In the genomic region with DNA sequence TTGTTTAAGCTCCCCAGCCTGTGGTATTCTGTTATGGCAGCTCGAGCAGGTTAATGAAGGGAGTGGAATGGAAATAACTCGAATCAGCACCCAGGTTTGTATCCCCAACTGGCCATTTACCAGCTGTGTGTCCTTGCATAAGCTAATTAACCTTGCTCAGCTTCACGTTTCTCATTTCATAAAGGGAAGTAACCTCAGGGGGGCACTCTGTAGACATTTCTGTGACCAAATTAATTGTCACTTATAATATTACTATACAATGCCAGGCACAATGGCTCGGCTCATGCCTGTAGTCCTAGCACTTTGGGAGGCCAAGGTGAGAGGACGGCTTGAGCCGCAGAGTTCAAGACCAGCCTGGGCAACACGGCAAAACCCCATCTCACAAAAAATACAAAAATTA, we compare ENCODE assay signal across 16 cellular contexts. TPM values are rescaled to one million over a fixed set of nuclear protein-coding genes. Genes with fewer than 3 reads are reported as not detected.
DNase-seq lines count a peak whose midpoint lies in the region; ATAC-seq, FAIRE-seq and TF ChIP-seq lines count a peak whose summit lies in the region.
"Had no signal": no experiment of that assay in that cellular context is flagged by ENCODE, and none has a peak within 500 bp of the region (broad histone marks: within the 10 kb centered on the region; RNA-seq: fewer than 3 reads in every experiment).

No MANE protein-coding gene starts in this region.

- H3F3A ChIP-seq in smooth muscle cell (ENCODE audit: low read depth): no peaks in the 10 kb centered on the region

- H3K27ac Mint-ChIP-seq in activated CD8-positive, alpha-beta memory T cell treated with anti-CD3 and anti-CD28 coated beads, Interleukin-2, amount 10 ng/mL, durations not matched to agents 7 days and 5 days: no peak overlapping the region
- H3K27ac Mint-ChIP-seq: activated naive CD8-positive, alpha-beta T cell treated with anti-CD3 and anti-CD28 coated beads for 36 hours; dendritic cell treated with granulocyte-macrophage colony-stimulating factor and Interleukin-4, amounts not matched to agents 40 ng/mL and 50 ng/mL, for 4 days had no signal

- intact Hi-C loops in A673 (cut with micrococcal nuclease; ENCODE audit: unreplicated experiment): loop anchor here (10.0 kb wide), 1 partner anchor 299 kb away; no protein-coding TSS in a partner anchor
- intact Hi-C loops in GM12878 (cut with micrococcal nuclease; ENCODE audit: unreplicated experiment): loop anchor here (1.0 kb wide), 1 partner anchor 296 kb away; no protein-coding TSS in a partner anchor

- BruUV-seq in A673 (replicated peaks; lab: Mats Ljungman, UMichigan) (no TSS peak), GM12878 (replicated peaks; lab: Mats Ljungman, UMichigan) (no TSS peak)

- WGBS in GM12878 (ENCODE audit: insufficient coverage, insufficient replicate concordance, low lambda C conversion rate, missing lambda C conversion rate): 33% methylated on average over 7 of the region's 7 CpGs
- 60 to 68% methylated on average over 7 of the region's 7 CpGs for WGBS in upper lobe of left lung, 2 donors
- WGBS in smooth muscle cell (ENCODE audit: low lambda C conversion rate): 81% methylated on average over 7 of the region's 7 CpGs

- RAD21 ChIA-PET in GM12878 (lab: Charles Lee; ENCODE audit: unreplicated experiment): interaction anchor here (0.6 to 3.8 kb wide), 14 partner anchors 10 to 302 kb away, joined by 3 to 81 read pairs (median 4); no protein-coding TSS in a partner anchor

- H3K9me3 ChIP-seq in A673 (ENCODE audit: low read depth, low read length, poor library complexity, severe bottlenecking) (no peaks in the 10 kb centered on the region), GM12878 (replicated peaks; ENCODE audit: control insufficient read depth, insufficient read depth, low read length) (no peaks in the 10 kb centered on the region), upper lobe of left lung (no peaks in the 10 kb centered on the region), smooth muscle cell (replicated peaks; ENCODE audit: low read depth) (no peaks in the 10 kb centered on the region)
- H3K9me3 ChIP-seq: BLaER1, SK-N-SH had no signal

- in situ Hi-C loops in GM12878 (cut with MboI): no loop called here

- no peaks in the 10 kb centered on the region for H3K9me3 Mint-ChIP-seq in activated CD8-positive, alpha-beta memory T cell treated with anti-CD3 and anti-CD28 coated beads, Interleukin-2, amount 10 ng/mL, durations not matched to agents 7 days and 5 days (ENCODE audit: low read depth)
- H3K9me3 Mint-ChIP-seq: activated naive CD8-positive, alpha-beta T cell treated with anti-CD3 and anti-CD28 coated beads for 36 hours; dendritic cell treated with granulocyte-macrophage colony-stimulating factor and Interleukin-4, amounts not matched to agents 40 ng/mL and 50 ng/mL, for 4 days had no signal

- peak; percentile 38 for FAIRE-seq in GM12878 (lab: Jason Lieb, UNC)
- FAIRE-seq: frontal cortex had no signal

- TF ChIP-seq POLR2A in GM12878 (IDR thresholded peaks at IDR 0.05; ENCODE audit: low read depth, low read length) (no peak), upper lobe of left lung (IDR thresholded peaks at IDR 0.05) (no peak)

- no peaks in the 10 kb centered on the region for H3K4me1 Mint-ChIP-seq in activated CD8-positive, alpha-beta memory T cell treated with anti-CD3 and anti-CD28 coated beads, Interleukin-2, amount 10 ng/mL, durations not matched to agents 7 days and 5 days

- peaks cover 11% of the 10 kb centered on the region for H3K36me3 Mint-ChIP-seq in activated CD8-positive, alpha-beta memory T cell treated with anti-CD3 and anti-CD28 coated beads, Interleukin-2, amount 10 ng/mL, durations not matched to agents 7 days and 5 days

- H3K79me2 ChIP-seq in GM12878 (ENCODE audit: control insufficient read depth, insufficient read depth, low read length) (no peaks in the 10 kb centered on the region), smooth muscle cell (ENCODE audit: low read depth) (no peaks in the 10 kb centered on the region)

- TF ChIP-seq RAD21 in GM12878 (IDR thresholded peaks at IDR 0.05; ENCODE audit: insufficient read depth, low read depth, low read length): peak; percentile 62

- SMC1A ChIA-PET in GM12878 (lab: Charles Lee; ENCODE audit: uncharacterized antibody, unreplicated experiment): interaction anchor here (0.6 to 2.2 kb wide), 12 partner anchors 14 to 322 kb away, joined by 3 to 50 read pairs (median 4); no protein-coding TSS in a partner anchor

- H3K9ac ChIP-seq in GM12878 (ENCODE audit: control insufficient read depth, insufficient read depth, low read length) (no peak overlapping the region), smooth muscle cell (ENCODE audit: low read depth) (no peak overlapping the region)
- H3K9ac ChIP-seq: BLaER1, SK-N-SH had no signal

- H3K27me3 ChIP-seq in A673 (replicated peaks; ENCODE audit: insufficient read depth, low read depth, low read length, poor library complexity) (no peaks in the 10 kb centered on the region), GM12878 (replicated peaks in 1 of 2; ENCODE audit: control insufficient read depth in 2 of 2, insufficient read depth in 2 of 2, low read length in 1 of 2) (no peaks in the 10 kb centered on the region), upper lobe of left lung (no peaks in the 10 kb centered on the region), smooth muscle cell (ENCODE audit: low read depth) (no peaks in the 10 kb centered on the region)
- H3K27me3 ChIP-seq: BLaER1 had no signal

- no peaks in the 10 kb centered on the region for H3K27me3 Mint-ChIP-seq in activated CD8-positive, alpha-beta memory T cell treated with anti-CD3 and anti-CD28 coated beads, Interleukin-2, amount 10 ng/mL, durations not matched to agents 7 days and 5 days
- H3K27me3 Mint-ChIP-seq: activated naive CD8-positive, alpha-beta T cell treated with anti-CD3 and anti-CD28 coated beads for 36 hours; dendritic cell treated with granulocyte-macrophage colony-stimulating factor and Interleukin-4, amounts not matched to agents 40 ng/mL and 50 ng/mL, for 4 days had no signal

- TF ChIP-seq EP300 in GM12878 (IDR thresholded peaks at IDR 0.05; ENCODE audit: borderline replicate concordance in 1 of 2, control insufficient read depth in 1 of 2, low read depth in 2 of 2, low read length in 2 of 2) (no peak), upper lobe of left lung (IDR thresholded peaks at IDR 0.05) (no peak)

- TF ChIP-seq CTCF in A673 (conservative IDR thresholded peaks at IDR 0.05; ENCODE audit: low read depth, low read length) (peak; percentile 39), GM10266 (IDR thresholded peaks at IDR 0.05; ENCODE audit: control insufficient read depth, insufficient read depth, low read depth, missing control alignments) (peak; percentile 25), GM12878 (IDR thresholded peaks at IDR 0.05 in 2 of 3, conservative IDR thresholded peaks at IDR 0.05 in 1 of 3; ENCODE audit: control insufficient read depth in 2 of 3, extremely low read depth in 1 of 3, insufficient read depth in 1 of 3, low read depth in 3 of 3, low read length in 3 of 3) (peak in 2 of 3 experiments; percentile 26 to 44; a peak in 3 of 6 replicates), upper lobe of left lung (IDR thresholded peaks at IDR 0.05) (no peak), smooth muscle cell (IDR thresholded peaks at IDR 0.05; ENCODE audit: borderline replicate concordance, insufficient read depth, poor library complexity, severe bottlenecking) (no peak)

- H3K27ac ChIP-seq in A673 (ENCODE audit: low read depth, low read length, poor library complexity, severe bottlenecking) (no peak overlapping the region), GM12878 (ENCODE audit: control insufficient read depth, insufficient read depth) (no peak overlapping the region), upper lobe of left lung (no peak overlapping the region), smooth muscle cell (ENCODE audit: low read depth) (no peak overlapping the region)
- H3K27ac ChIP-seq: BLaER1 had no signal

- H3K36me3 ChIP-seq in A673 (ENCODE audit: insufficient read depth, low read length, poor library complexity, severe bottlenecking) (no peaks in the 10 kb centered on the region), GM12878 (ENCODE audit: control insufficient read depth in 2 of 2, insufficient read depth in 2 of 2, low read length in 1 of 2) (peaks cover 0 to 2% of the 10 kb centered on the region in 2 experiments; a peak in 2 of 4 replicates), upper lobe of left lung (no peaks in the 10 kb centered on the region), smooth muscle cell (ENCODE audit: low read depth) (no peaks in the 10 kb centered on the region)
- H3K36me3 ChIP-seq: BLaER1 had no signal

- H3K4me1 ChIP-seq in A673 (ENCODE audit: insufficient read depth, low read length, poor library complexity, severe bottlenecking) (no peaks in the 10 kb centered on the region), GM12878 (ENCODE audit: control insufficient read depth, insufficient read depth, low read length) (no peaks in the 10 kb centered on the region), upper lobe of left lung (no peaks in the 10 kb centered on the region), smooth muscle cell (ENCODE audit: low read depth) (no peaks in the 10 kb centered on the region)

- H3K4me2 ChIP-seq in GM12878 (ENCODE audit: control insufficient read depth, insufficient read depth): no peak overlapping the region
- no peak overlapping the region for H3K4me2 ChIP-seq in smooth muscle cell
- H3K4me2 ChIP-seq: BLaER1, SK-N-SH had no signal

- ATAC-seq in GM12878: peak; percentile 84
- no peak for ATAC-seq in GM19452 (IDR thresholded peaks at IDR 0.05; ENCODE audit: unreplicated experiment)
- no peak for ATAC-seq in upper lobe of left lung (ENCODE audit: low FRiP score in 2 of 2)
- ATAC-seq in activated CD8-positive, alpha-beta memory T cell treated with anti-CD3 and anti-CD28 coated beads, Interleukin-2, amount 10 ng/mL, durations not matched to agents 7 days and 5 days: no peak

- H3K4me3 Mint-ChIP-seq in activated CD8-positive, alpha-beta memory T cell treated with anti-CD3 and anti-CD28 coated beads, Interleukin-2, amount 10 ng/mL, durations not matched to agents 7 days and 5 days: no peak overlapping the region
- H3K4me3 Mint-ChIP-seq: activated naive CD8-positive, alpha-beta T cell treated with anti-CD3 and anti-CD28 coated beads for 36 hours; dendritic cell treated with granulocyte-macrophage colony-stimulating factor and Interleukin-4, amounts not matched to agents 40 ng/mL and 50 ng/mL, for 4 days had no signal

- H4K20me1 ChIP-seq in GM12878 (ENCODE audit: control insufficient read depth, insufficient read depth): no peaks in the 10 kb centered on the region
- H4K20me1 ChIP-seq in smooth muscle cell (ENCODE audit: low read depth): no peaks in the 10 kb centered on the region
- H4K20me1 ChIP-seq: BLaER1 had no signal

- CTCF ChIA-PET in A673 (lab: Charles Lee): interaction anchor here (0.6 to 1.5 kb wide), 3 partner anchors 136 to 296 kb away, joined by 3 to 13 read pairs (median 3); no protein-coding TSS in a partner anchor
- CTCF ChIA-PET in GM12878 (lab: Yijun Ruan, JAX): interaction anchor here (0.6 to 3.2 kb wide), 34 partner anchors 9 to 356 kb away, joined by 3 to 69 read pairs (median 4); a partner anchor contains a TSS
- CTCF ChIA-PET in activated CD8-positive, alpha-beta memory T cell treated with anti-CD3 and anti-CD28 coated beads, Interleukin-2, amount 10 ng/mL, durations not matched to agents 7 days and 5 days (lab: Charles Lee): interaction anchor here (1.5 to 4.5 kb wide), 4 partner anchors 34 to 296 kb away, joined by 4 to 20 read pairs (median 8); no protein-coding TSS in a partner anchor

- H3K4me3 ChIP-seq in A673 (ENCODE audit: low read depth, low read length, poor library complexity, severe bottlenecking) (no peak overlapping the region), GM12878 (no peak overlapping the region), upper lobe of left lung (no peak overlapping the region), smooth muscle cell (no peak overlapping the region)
- H3K4me3 ChIP-seq: BLaER1 had no signal

- H2AFZ ChIP-seq in GM12878 (ENCODE audit: control insufficient read depth, low read depth, low read length) (no peak overlapping the region), smooth muscle cell (ENCODE audit: low read depth) (no peak overlapping the region)

- POLR2A ChIA-PET in A673 (lab: Charles Lee; ENCODE audit: low non-redundant PET): no interaction called here
- POLR2A ChIA-PET in GM12878 (lab: Charles Lee): interaction anchor here (0.5 kb wide), 1 partner anchor 46 kb away, joined by 3 read pairs; no protein-coding TSS in a partner anchor

- DNase-seq in A673 (ENCODE audit: low spot score): peak; percentile 31
- DNase-seq in GM10266 (ENCODE audit: extremely low spot score): no peak
- DNase-seq in NCI-H1436 treated with DMSO at 0.1 percent for 48 hours (lab: John Stamatoyannopoulos, UW): peak; percentile 42
- no peak for DNase-seq in GM12878 (ENCODE audit: low read depth, low spot score)
- DNase-seq in upper lobe of left lung: no peak
- DNase-seq in activated CD8-positive, alpha-beta memory T cell treated with anti-CD3 and anti-CD28 coated beads, Interleukin-2, amount 10 ng/mL, durations not matched to agents 7 days and 5 days: no peak
- DNase-seq in smooth muscle cell (lab: John Stamatoyannopoulos, UW; ENCODE audit: unreplicated experiment): no peak
- DNase-seq: activated CD4-positive, alpha-beta T cell treated with anti-CD3 and anti-CD28 coated beads, Interleukin-2, amount 50 U/mL, for 48 hours; activated naive CD8-positive, alpha-beta T cell treated with anti-CD3 and anti-CD28 coated beads for 36 hours; NCI-H345; SK-N-SH; stimulated activated CD4-positive, alpha-beta T cell treated with anti-CD3 and anti-CD28 coated beads, Interleukin-2, amount 100 ng/mL, for 48 hours had no signal

RNA-seq across cellular contexts. Expression of a gene that starts 13.8 kb away (rescaled TPM):
- 4.1 and 4.9 TPM in 2 replicates for total RNA-seq in A673 (2021)
- total RNA-seq in GM12878 (2013; cell fraction: nucleolus; rRNA removed): 44.9 and 47.6 TPM in 2 replicates
- total RNA-seq in GM12878 (2014; rRNA removed): 10.2 and 10.3 TPM in 2 replicates
- 7.2 and 8.1 TPM in 2 replicates for total RNA-seq in GM12878 (2014; rRNA removed; fragmentation: Illumina TruSeq; extraction: Trizol)
- 24.5 and 24.7 TPM in 2 replicates for total RNA-seq in GM12878 (2021)
- 6.7 TPM for polyA plus RNA-seq in GM12878 (2011; ENCODE audit: low read depth)
- polyA plus RNA-seq in GM12878 (2011; rRNA removed): 6.2 and 10.4 TPM in 2 replicates
- polyA plus RNA-seq in GM12878 (2011; cell fraction: cytosol; rRNA removed): 8.6 and 10.3 TPM in 2 replicates
- polyA plus RNA-seq in GM12878 (2011; cell fraction: nucleus; rRNA removed): 19.1 and 19.2 TPM in 2 replicates
- polyA plus RNA-seq in GM12878 (2012): 9.1 and 9.4 TPM in 2 replicates
- 21.2 and 21.4 TPM in 2 replicates for polyA plus RNA-seq in GM12878 (2014; fragmentation: Illumina TruSeq; extraction: Trizol)
- polyA plus RNA-seq in GM12878 (2014; fragmentation: Nextera tagmentation; extraction: Ambion mirVana): 1 to 10 TPM; 5.5 to 7.1 TPM
- polyA plus RNA-seq in GM12878 (2014; rRNA removed): 12.6 and 16.5 TPM in 2 replicates
- polyA plus RNA-seq in GM12878 (2016; fragmentation: Nextera tagmentation; extraction: Ambion mirVana): 1 to 10 TPM; 7.0 to 7.5 TPM
- 12.4 and 14.8 TPM in 2 replicates for polyA minus RNA-seq in GM12878 (2011; rRNA and poly(A)+ RNA removed)
- 4.9 and 8.8 TPM in 2 replicates for polyA minus RNA-seq in GM12878 (2011; cell fraction: cytosol; rRNA and poly(A)+ RNA removed)
- polyA minus RNA-seq in GM12878 (2011; cell fraction: nucleus; rRNA and poly(A)+ RNA removed): 5.1 and 10.0 TPM in 2 replicates
- 10 to 100 TPM; 35.7 to 88.0 (median 63.9) TPM for total RNA-seq in upper lobe of left lung
- total RNA-seq in activated CD8-positive, alpha-beta memory T cell treated with anti-CD3 and anti-CD28 coated beads, Interleukin-2, amount 10 ng/mL, durations not matched to agents 7 days and 5 days: 10 to 100 TPM; 39.4 to 51.3 TPM
- 14.6 and 14.9 TPM in 2 replicates for total RNA-seq in smooth muscle cell
- 16.9 and 17.7 TPM in 2 replicates for polyA plus RNA-seq in smooth muscle cell

RNA-seq across cellular contexts. Expression of a gene that starts 46.4 kb away (rescaled TPM):
- 59.4 and 61.6 TPM in 2 replicates for total RNA-seq in A673 (2021)
- 56.3 and 58.2 TPM in 2 replicates for total RNA-seq in GM12878 (2013; cell fraction: nucleolus; rRNA removed)
- 47.8 and 54.1 TPM in 2 replicates for total RNA-seq in GM12878 (2014; rRNA removed)
- 25.8 and 27.1 TPM in 2 replicates for total RNA-seq in GM12878 (2014; rRNA removed; fragmentation: Illumina TruSeq; extraction: Trizol)
- 46.4 and 47.0 TPM in 2 replicates for total RNA-seq in GM12878 (2021)
- polyA plus RNA-seq in GM12878 (2011; ENCODE audit: low read depth): 24.2 TPM
- polyA plus RNA-seq in GM12878 (2011; rRNA removed): 45.2 and 67.4 TPM in 2 replicates
- 116 and 117 TPM in 2 replicates for polyA plus RNA-seq in GM12878 (2011; cell fraction: cytosol; rRNA removed)
- 86.4 and 97.9 TPM in 2 replicates for polyA plus RNA-seq in GM12878 (2011; cell fraction: nucleus; rRNA removed)
- 34.6 and 42.2 TPM in 2 replicates for polyA plus RNA-seq in GM12878 (2012)
- 8.9 and 27.4 TPM in 2 replicates for polyA plus RNA-seq in GM12878 (2014; fragmentation: Illumina TruSeq; extraction: Trizol)
- 1 to 10 TPM; 1.7 to 7.7 TPM for polyA plus RNA-seq in GM12878 (2014; fragmentation: Nextera tagmentation; extraction: Ambion mirVana)
- polyA plus RNA-seq in GM12878 (2014; rRNA removed): 51.9 and 52.8 TPM in 2 replicates
- 10 to 100 TPM; 67.3 to 68.0 TPM for polyA plus RNA-seq in GM12878 (2016; fragmentation: Nextera tagmentation; extraction: Ambion mirVana)
- 30.0 and 58.2 TPM in 2 replicates for polyA minus RNA-seq in GM12878 (2011; rRNA and poly(A)+ RNA removed)
- polyA minus RNA-seq in GM12878 (2011; cell fraction: cytosol; rRNA and poly(A)+ RNA removed): 19.0 and 20.8 TPM in 2 replicates
- 27.0 and 38.5 TPM in 2 replicates for polyA minus RNA-seq in GM12878 (2011; cell fraction: nucleus; rRNA and poly(A)+ RNA removed)
- total RNA-seq in upper lobe of left lung: 10 to 100 TPM; 28.0 to 47.1 (median 34.3) TPM
- 10 to 100 TPM; 23.8 to 31.6 TPM for total RNA-seq in activated CD8-positive, alpha-beta memory T cell treated with anti-CD3 and anti-CD28 coated beads, Interleukin-2, amount 10 ng/mL, durations not matched to agents 7 days and 5 days
- total RNA-seq in smooth muscle cell: 18.9 and 25.5 TPM in 2 replicates
- 52.1 and 53.5 TPM in 2 replicates for polyA plus RNA-seq in smooth muscle cell

Comparison
In these comparisons a context has a peak if more than half of its experiments do, and no peak if none do; other contexts are left out.
1. DNase-seq: peak in A673 (single experiment) and NCI-H1436 treated with DMSO at 0.1 percent for 48 hours (single experiment); none in GM10266 (single experiment), GM12878 (single experiment), upper lobe of left lung (0 of 2), activated CD8-positive, alpha-beta memory T cell treated with anti-CD3 and anti-CD28 coated beads, Interleukin-2, amount 10 ng/mL, durations not matched to agents 7 days and 5 days (single experiment) and smooth muscle cell (single experiment).
2. CTCF ChIP-seq: peak in A673 (single experiment), GM10266 (single experiment) and GM12878 (2 of 3); none in upper lobe of left lung (0 of 6) and smooth muscle cell (single experiment).